Comparison of ENCODE assay signal across 23 cellular contexts in the genomic region with DNA sequence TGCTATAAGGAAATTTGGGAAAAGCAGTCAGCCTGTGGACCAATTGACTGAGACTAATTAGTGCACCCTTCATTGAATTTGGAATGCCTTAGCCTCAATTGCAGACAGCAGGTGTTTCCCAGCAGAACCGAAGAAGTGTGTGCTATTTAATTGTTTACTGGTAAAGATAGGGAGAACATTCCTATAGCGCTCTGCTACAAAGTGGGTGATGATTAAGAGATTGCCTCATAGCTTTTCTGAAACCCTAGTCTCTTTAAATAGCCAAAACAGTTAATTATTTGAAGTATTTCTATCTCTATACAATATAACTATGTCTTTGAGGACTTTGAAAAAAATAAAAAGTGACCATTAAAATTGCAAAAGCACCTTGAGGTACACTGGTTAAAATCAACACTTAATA.
"Had no signal": no experiment of that assay in that cellular context is flagged by ENCODE, and none has a peak within 500 bp of the region (broad histone marks: within the 10 kb centered on the region; RNA-seq: fewer than 3 reads in every experiment).

No MANE protein-coding gene starts in this region.

- H3K36me3 ChIP-seq: MG63 had no signal

- H3K9me3 ChIP-seq: MG63 had no signal

- DNase-seq: activated B cell treated with CpG ODN at 0.5 μM for 24 hours; activated CD4-positive, alpha-beta memory T cell treated with anti-CD3 and anti-CD28 coated beads for 36 hours; activated CD4-positive, alpha-beta T cell treated with anti-CD3 and anti-CD28 coated beads for 1 hour; activated CD4-positive, alpha-beta T cell treated with anti-CD3 and anti-CD28 coated beads, Interleukin-2, amount 10 ng/mL, durations not matched to agents 24 days and 14 days; activated CD8-positive, alpha-beta memory T cell treated with anti-CD3 and anti-CD28 coated beads for 24 hours; activated gamma-delta T cell treated with Interleukin-2 at 50 U/mL for 16 hours; activated naive CD4-positive, alpha-beta T cell treated with anti-CD3 and anti-CD28 coated beads, Interleukin-2, amount 10 ng/mL, durations not matched to agents 7 days and 5 days; activated naive CD8-positive, alpha-beta T cell treated with anti-CD3 and anti-CD28 coated beads for 36 hours; activated T-cell treated with anti-CD3 and anti-CD28 coated beads for 4 hours; activated T-cell treated with anti-CD3 and anti-CD28 coated beads, Interleukin-2, amount 50 U/mL, for 72 hours; anterior cingulate cortex; cerebellar nuclear complex; MG63; NCI-H1048; NCI-H1417 treated with DMSO at 0.1 percent for 48 hours; NCI-H1694; NCI-H2029; NCI-H2171 treated with DMSO at 0.1 percent for 48 hours; NCI-H226; NCI-H526; SIG-M5; T-helper 17 cell; T-helper 9 cell had no signal

- H3K27me3 ChIP-seq: MG63 had no signal

- H3K4me3 ChIP-seq: MG63 had no signal
